1 cellular context compared by ENCODE assay signal in the genomic region with DNA sequence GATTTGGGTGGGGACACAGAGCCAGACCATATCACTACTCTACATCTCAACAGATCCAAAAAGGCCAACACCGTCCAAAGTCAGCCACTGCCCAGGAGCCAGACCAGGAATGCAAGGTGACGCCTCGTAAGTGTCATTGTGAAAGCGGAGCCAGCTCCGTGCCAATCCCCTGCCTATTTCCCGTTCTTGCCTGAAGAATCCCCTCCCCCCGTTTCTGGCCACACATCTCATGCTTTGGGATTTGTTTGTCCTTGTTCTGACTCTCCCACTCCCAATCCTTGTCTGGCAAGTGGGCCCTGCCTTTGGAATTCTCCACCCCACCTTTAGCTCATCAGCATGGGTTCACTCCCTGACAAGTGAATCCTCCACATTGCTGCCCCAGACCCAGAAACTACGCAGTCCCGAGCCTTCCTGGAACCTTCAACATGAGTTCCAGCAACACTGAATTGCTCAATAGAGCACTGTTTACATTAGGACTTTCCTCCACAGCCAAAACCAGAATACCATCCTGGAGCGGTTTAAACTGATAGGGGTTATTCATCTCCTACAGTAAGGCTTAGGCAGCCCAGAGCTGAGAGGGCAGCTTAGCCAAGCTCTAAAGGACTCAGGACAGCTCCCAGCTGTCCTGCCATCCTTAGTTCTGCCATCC.
TF ChIP-seq lines count a peak whose summit lies in the region.

No MANE protein-coding gene starts in this region.

TF ChIP-seq in K562, 482 proteins besides CTCF, POLR2A, EP300 and RAD21 (continued from another document):
- TF ChIP-seq CEBPB (tag; IDR thresholded peaks at IDR 0.05) (peak; percentile 77), CEBPG (CRISPR knock-in tag; IDR thresholded peaks at IDR 0.05) (no peak), CEBPG (tag; conservative IDR thresholded peaks at IDR 0.05 in 1 of 2, IDR thresholded peaks at IDR 0.05 in 1 of 2) (peak in 1 of 2 experiments; percentile 59; a peak in 1 of 4 replicates), PHTF2 (CRISPR knock-in tag; IDR thresholded peaks at IDR 0.05) (no peak)
